In genomic region chr13:113566227-113566561, GRCh38 we compare ENCODE assay signal across 1 cellular context.
A peak's percentile ranks its signal among the peaks of the same experiment; 100 is the strongest.
TF ChIP-seq lines count a peak whose summit lies in the region.

No MANE protein-coding gene starts in this region.

TF ChIP-seq in HepG2, 621 proteins besides CTCF, POLR2A, EP300 and RAD21 (continued from another document):
- TF ChIP-seq ZNF687 (CRISPR knock-in tag; IDR thresholded peaks at IDR 0.05): peak; percentile 15; the same call in 1 of the 2 replicates
TF ChIP-seq in HepG2: peak in this region for 1.
